20 cellular contexts compared by ENCODE assay signal in genomic region chr21:46553993-46554392, GRCh38. TPM values are rescaled to one million over a fixed set of nuclear protein-coding genes. Genes with fewer than 3 reads are reported as not detected.
A peak's percentile ranks its signal among the peaks of the same experiment; 100 is the strongest.
DNase-seq lines count a peak whose midpoint lies in the region; ATAC-seq and TF ChIP-seq lines count a peak whose summit lies in the region.
"Had no signal": no experiment of that assay in that cellular context is flagged by ENCODE, and none has a peak within 500 bp of the region (broad histone marks: within the 10 kb centered on the region; RNA-seq: fewer than 3 reads in every experiment).

No MANE protein-coding gene starts in this region.

- no peaks in the 10 kb centered on the region for H3K79me2 ChIP-seq in neural progenitor cell (ENCODE audit: low read depth)

- H2AFZ ChIP-seq in neural progenitor cell (replicated peaks), result no peak overlapping the region
- H2AFZ ChIP-seq: GM23338 had no signal

- no peaks in the 10 kb centered on the region for H3F3A ChIP-seq in neural progenitor cell (ENCODE audit: low read depth)

- CTCF ChIA-PET in CD4-positive, alpha-beta T cell (lab: Charles Lee), result no interaction called here
- CTCF ChIA-PET in activated CD8-positive, alpha-beta T cell treated with anti-CD3 and anti-CD28 coated beads, Interleukin-2, amount 10 ng/mL, durations not matched to agents 7 days and 5 days (lab: Charles Lee), result no interaction called here

- H3K27ac ChIP-seq in CD4-positive, CD25-positive, alpha-beta regulatory T cell (ENCODE audit: insufficient read depth, low read length, poor library complexity, severe bottlenecking), result no peak overlapping the region
- peak overlapping the region; percentile 37 for H3K27ac ChIP-seq in CD4-positive, alpha-beta T cell (ENCODE audit: low read depth, low read length)
- H3K27ac ChIP-seq in neural progenitor cell, result no peak overlapping the region

- no peaks in the 10 kb centered on the region for H3K27me3 Mint-ChIP-seq in CD4-positive, CD25-positive, alpha-beta regulatory T cell
- H3K27me3 Mint-ChIP-seq in CD4-positive, alpha-beta T cell, result no peaks in the 10 kb centered on the region
- H3K27me3 Mint-ChIP-seq in activated CD8-positive, alpha-beta T cell treated with anti-CD3 and anti-CD28 coated beads, Interleukin-2, amount 10 ng/mL, durations not matched to agents 7 days and 5 days (ENCODE audit: low read depth), result no peaks in the 10 kb centered on the region
- no peaks in the 10 kb centered on the region for H3K27me3 Mint-ChIP-seq in naive thymus-derived CD8-positive, alpha-beta T cell
- peaks cover 2% of the 10 kb centered on the region for H3K27me3 Mint-ChIP-seq in neural progenitor cell (ENCODE audit: insufficient read depth, low read depth)
- H3K27me3 Mint-ChIP-seq: B cell, IgD-negative memory B cell had no signal

- DNase-seq in CD4-positive, CD25-positive, alpha-beta regulatory T cell, result no peak
- DNase-seq in CD4-positive, alpha-beta T cell, result no peak
- DNase-seq in activated CD8-positive, alpha-beta T cell treated with anti-CD3 and anti-CD28 coated beads, Interleukin-2, amount 10 ng/mL, durations not matched to agents 7 days and 5 days, result peak; percentile 14
- no peak for DNase-seq in naive thymus-derived CD8-positive, alpha-beta T cell
- DNase-seq in pons (ENCODE audit: low spot score), result no peak
- DNase-seq in neural progenitor cell (ENCODE audit: low spot score), result no peak
- no peak for DNase-seq in effector CD4-positive, alpha-beta T cell
- DNase-seq: GDM1, Kasumi-1, NCI-H1105, NCI-H1694, NCI-H2107, NCI-H2227 treated with DMSO at 0.1 percent for 48 hours, NCI-H524 had no signal

- peaks cover 28 to 60% (median 35%) of the 10 kb centered on the region in 4 donors for H3K4me1 Mint-ChIP-seq in CD4-positive, CD25-positive, alpha-beta regulatory T cell
- H3K4me1 Mint-ChIP-seq in CD4-positive, alpha-beta T cell (ENCODE audit: low read depth), result peaks cover 77% of the 10 kb centered on the region
- peaks cover 52% of the 10 kb centered on the region for H3K4me1 Mint-ChIP-seq in activated CD8-positive, alpha-beta T cell treated with anti-CD3 and anti-CD28 coated beads, Interleukin-2, amount 10 ng/mL, durations not matched to agents 7 days and 5 days (ENCODE audit: low read depth)
- peaks cover 35 to 90% (median 82%) of the 10 kb centered on the region in 4 donors for H3K4me1 Mint-ChIP-seq in naive thymus-derived CD8-positive, alpha-beta T cell
- H3K4me1 Mint-ChIP-seq in neural progenitor cell, result no peaks in the 10 kb centered on the region
- H3K4me1 Mint-ChIP-seq: GM23338 had no signal

- peaks cover 33% of the 10 kb centered on the region for H3K36me3 ChIP-seq in CD4-positive, CD25-positive, alpha-beta regulatory T cell (ENCODE audit: control insufficient read depth, insufficient read depth, low read length)
- no peaks in the 10 kb centered on the region for H3K36me3 ChIP-seq in neural progenitor cell

- ATAC-seq in CD4-positive, CD25-positive, alpha-beta regulatory T cell (ENCODE audit: low read depth in 2 of 2), result no peak
- no peak for ATAC-seq in CD4-positive, alpha-beta T cell (ENCODE audit: poor library complexity)
- ATAC-seq in activated CD8-positive, alpha-beta T cell treated with anti-CD3 and anti-CD28 coated beads, Interleukin-2, amount 10 ng/mL, durations not matched to agents 7 days and 5 days, result no peak
- ATAC-seq in naive thymus-derived CD8-positive, alpha-beta T cell, result no peak
- ATAC-seq: GM12878, GM23338, HCT116 had no signal

- H3K9me3 Mint-ChIP-seq in CD4-positive, CD25-positive, alpha-beta regulatory T cell, result no peaks in the 10 kb centered on the region
- H3K9me3 Mint-ChIP-seq in CD4-positive, alpha-beta T cell, result no peaks in the 10 kb centered on the region
- no peaks in the 10 kb centered on the region for H3K9me3 Mint-ChIP-seq in activated CD8-positive, alpha-beta T cell treated with anti-CD3 and anti-CD28 coated beads, Interleukin-2, amount 10 ng/mL, durations not matched to agents 7 days and 5 days (ENCODE audit: insufficient read depth)
- H3K9me3 Mint-ChIP-seq in naive thymus-derived CD8-positive, alpha-beta T cell, result peaks cover 0 to 3% (median 0%) of the 10 kb centered on the region in 9 donors
- no peaks in the 10 kb centered on the region for H3K9me3 Mint-ChIP-seq in neural progenitor cell
- H3K9me3 Mint-ChIP-seq: GM23338, IgD-negative memory B cell had no signal

- H3K4me2 ChIP-seq in neural progenitor cell, result no peak overlapping the region
- H3K4me2 ChIP-seq: GM23338 had no signal

- no peak overlapping the region for H3K9ac ChIP-seq in neural progenitor cell

- no peak overlapping the region for H3K4me3 ChIP-seq in CD4-positive, CD25-positive, alpha-beta regulatory T cell (ENCODE audit: low read depth, low read length)
- H3K4me3 ChIP-seq in neural progenitor cell, result no peak overlapping the region
- H3K4me3 ChIP-seq: GM12878, GM23338 had no signal

- intact Hi-C loops in CD4-positive, alpha-beta T cell (cut with DNase I, micrococcal nuclease), result loop anchor here (5.0 kb wide), 2 partner anchors 52 to 97 kb away; partner anchors contain the start of gene DIP2A (in 1 of the 2)

- peak overlapping the region in 1 of 4 donors; percentile 52 for H3K4me3 Mint-ChIP-seq in CD4-positive, CD25-positive, alpha-beta regulatory T cell
- H3K4me3 Mint-ChIP-seq in CD4-positive, alpha-beta T cell, result no peak overlapping the region
- no peak overlapping the region for H3K4me3 Mint-ChIP-seq in activated CD8-positive, alpha-beta T cell treated with anti-CD3 and anti-CD28 coated beads, Interleukin-2, amount 10 ng/mL, durations not matched to agents 7 days and 5 days
- peak overlapping the region in 8 of 10 donors; percentile 22 to 90 (median 72) for H3K4me3 Mint-ChIP-seq in naive thymus-derived CD8-positive, alpha-beta T cell
- no peak overlapping the region for H3K4me3 Mint-ChIP-seq in neural progenitor cell
- H3K4me3 Mint-ChIP-seq: B cell, GM23338, IgD-negative memory B cell had no signal

- H3K27me3 ChIP-seq in CD4-positive, CD25-positive, alpha-beta regulatory T cell (ENCODE audit: control insufficient read depth, insufficient read depth, low read length), result no peaks in the 10 kb centered on the region
- H3K27me3 ChIP-seq in CD4-positive, alpha-beta T cell (ENCODE audit: control insufficient read depth, insufficient read depth, low read length), result no peaks in the 10 kb centered on the region
- no peaks in the 10 kb centered on the region for H3K27me3 ChIP-seq in neural progenitor cell

- POLR2A ChIA-PET in CD4-positive, alpha-beta T cell (lab: Charles Lee), result interaction anchor here (5.4 kb wide), 1 partner anchor 81 kb away, joined by 130 read pairs; the partner anchor contains the start of gene PRMT2
- POLR2A ChIA-PET in activated CD8-positive, alpha-beta T cell treated with anti-CD3 and anti-CD28 coated beads, Interleukin-2, amount 10 ng/mL, durations not matched to agents 7 days and 5 days (lab: Charles Lee), result interaction anchor here (0.7 kb wide), 1 partner anchor 89 kb away, joined by 3 read pairs; no protein-coding TSS in a partner anchor
- POLR2A ChIA-PET in naive thymus-derived CD8-positive, alpha-beta T cell (lab: Charles Lee), result interaction anchor here (0.6 to 19.1 kb wide), 8 partner anchors 7 to 187 kb away, joined by 4 to 681 read pairs (median 44); partner anchors contain the start of gene PRMT2

- peaks cover 61% of the 10 kb centered on the region for H3K4me1 ChIP-seq in CD4-positive, CD25-positive, alpha-beta regulatory T cell (ENCODE audit: control insufficient read depth, insufficient read depth, low read length, poor library complexity, severe bottlenecking)
- H3K4me1 ChIP-seq in neural progenitor cell, result no peaks in the 10 kb centered on the region

- H3K36me3 Mint-ChIP-seq in CD4-positive, CD25-positive, alpha-beta regulatory T cell, result peaks cover 34% of the 10 kb centered on the region
- peaks cover 65% of the 10 kb centered on the region for H3K36me3 Mint-ChIP-seq in CD4-positive, alpha-beta T cell (ENCODE audit: low read depth)
- H3K36me3 Mint-ChIP-seq in activated CD8-positive, alpha-beta T cell treated with anti-CD3 and anti-CD28 coated beads, Interleukin-2, amount 10 ng/mL, durations not matched to agents 7 days and 5 days (ENCODE audit: low read depth), result peaks cover 58% of the 10 kb centered on the region
- peaks cover 0 to 41% (median 21%) of the 10 kb centered on the region in 3 donors for H3K36me3 Mint-ChIP-seq in naive thymus-derived CD8-positive, alpha-beta T cell
- H3K36me3 Mint-ChIP-seq in neural progenitor cell, result peaks cover 30% of the 10 kb centered on the region

- TF ChIP-seq CTCF in CD4-positive, alpha-beta T cell (IDR thresholded peaks at IDR 0.05), result no peak
- no peak for TF ChIP-seq CTCF in neural progenitor cell (IDR thresholded peaks at IDR 0.05)

- H3K9me3 ChIP-seq in CD4-positive, CD25-positive, alpha-beta regulatory T cell (ENCODE audit: control insufficient read depth in 2 of 2, low read length in 2 of 2), result no peaks in the 10 kb centered on the region
- H3K9me3 ChIP-seq in CD4-positive, alpha-beta T cell (ENCODE audit: control insufficient read depth, low read length), result no peaks in the 10 kb centered on the region
- no peaks in the 10 kb centered on the region for H3K9me3 ChIP-seq in neural progenitor cell (ENCODE audit: low read depth)

- no peaks in the 10 kb centered on the region for H4K20me1 ChIP-seq in neural progenitor cell (ENCODE audit: low read depth)

- peak overlapping the region in 2 of 3 donors; percentile 79 to 99 for H3K27ac Mint-ChIP-seq in CD4-positive, CD25-positive, alpha-beta regulatory T cell
- H3K27ac Mint-ChIP-seq in CD4-positive, alpha-beta T cell, result peak overlapping the region; percentile 98
- H3K27ac Mint-ChIP-seq in activated CD8-positive, alpha-beta T cell treated with anti-CD3 and anti-CD28 coated beads, Interleukin-2, amount 10 ng/mL, durations not matched to agents 7 days and 5 days, result peak overlapping the region; percentile 25
- peak overlapping the region; percentile 97 to 100 (median 99) for H3K27ac Mint-ChIP-seq in naive thymus-derived CD8-positive, alpha-beta T cell
- no peak overlapping the region for H3K27ac Mint-ChIP-seq in neural progenitor cell
- H3K27ac Mint-ChIP-seq: B cell, GM23338 had no signal

RNA-seq across cellular contexts. Expression of gene S100B, which starts 50.9 kb away (rescaled TPM):
- total RNA-seq in CD4-positive, CD25-positive, alpha-beta regulatory T cell, result not detected
- polyA plus RNA-seq in CD4-positive, CD25-positive, alpha-beta regulatory T cell, result under 1 TPM in 1 of 4 donors, not detected in 3; 0.54 TPM
- under 1 TPM; 0.47 to 0.52 TPM for total RNA-seq in CD4-positive, alpha-beta T cell
- total RNA-seq in activated CD8-positive, alpha-beta T cell treated with anti-CD3 and anti-CD28 coated beads, Interleukin-2, amount 10 ng/mL, durations not matched to agents 7 days and 5 days, result 1 to 10 TPM; 8.5 to 9.5 TPM
- total RNA-seq in naive thymus-derived CD8-positive, alpha-beta T cell, result 10 to 100 TPM; 73.4 to 73.5 TPM
- 100 to 1,000 TPM in 2 of 3 donors, 10 to 100 TPM in 1; 92.4 to 271 (median 227) TPM for polyA plus RNA-seq in naive thymus-derived CD8-positive, alpha-beta T cell
- total RNA-seq in neural progenitor cell (ENCODE audit: low replicate concordance), result 0.60 and 1.0 TPM in 2 replicates
- total RNA-seq: B cell had no signal
- polyA plus RNA-seq: AG04450 had no signal

Comparison
In these comparisons a context has a peak if more than half of its experiments do, and no peak if none do; other contexts are left out.
1. H3K4me3 Mint-ChIP-seq: peak in naive thymus-derived CD8-positive, alpha-beta T cell (8 of 10); none in CD4-positive, alpha-beta T cell (single experiment), activated CD8-positive, alpha-beta T cell treated with anti-CD3 and anti-CD28 coated beads, Interleukin-2, amount 10 ng/mL, durations not matched to agents 7 days and 5 days (single experiment) and neural progenitor cell (single experiment).
2. RNA of gene S100B, which starts 50.9 kb away (total RNA-seq): 73.4 to 73.5 TPM in naive thymus-derived CD8-positive, alpha-beta T cell; 8.5 to 9.5 TPM in activated CD8-positive, alpha-beta T cell treated with anti-CD3 and anti-CD28 coated beads, Interleukin-2, amount 10 ng/mL, durations not matched to agents 7 days and 5 days, 0.60 to 1.0 TPM in neural progenitor cell, 0.47 to 0.52 TPM in CD4-positive, alpha-beta T cell and not detected in CD4-positive, CD25-positive, alpha-beta regulatory T cell (single experiment); every median in the first group is over 4 times any median in the second.